In genomic region chr3:27429909-27430308, GRCh38 we compare ENCODE assay signal across 19 cellular contexts. TPM values are rescaled to one million over a fixed set of nuclear protein-coding genes. Genes with fewer than 3 reads are reported as not detected.
A peak's percentile ranks its signal among the peaks of the same experiment; 100 is the strongest.
DNase-seq lines count a peak whose midpoint lies in the region; ATAC-seq and TF ChIP-seq lines count a peak whose summit lies in the region.
"Had no signal": no experiment of that assay in that cellular context is flagged by ENCODE, and none has a peak within 500 bp of the region (broad histone marks: within the 10 kb centered on the region; RNA-seq: fewer than 3 reads in every experiment).

No MANE protein-coding gene starts in this region.

- dilution Hi-C loops in mammary epithelial cell (cut with HindIII; ENCODE audit: low sequenced_read_pairs) = no loop called here
- dilution Hi-C loops in IMR-90 (cut with HindIII; ENCODE audit: low sequenced_read_pairs, unreplicated experiment) = no loop called here

- no peak for TF ChIP-seq EP300 in gastroesophageal sphincter (IDR thresholded peaks at IDR 0.05)

- DNase-seq in MCF 10A (ENCODE audit: unreplicated experiment) (no peak), mammary epithelial cell (no peak), IMR-90 (no peak), osteocyte (ENCODE audit: extremely low spot score, unreplicated experiment) (no peak), Calu3 (no peak), CD1c-positive myeloid dendritic cell (ENCODE audit: extremely low spot score) (no peak)
- DNase-seq: CD8-positive, alpha-beta T cell; DMS 273 treated with DMSO at 0.1 percent for 48 hours; DMS53; DND-41; EL; KBM-7 had no signal

- H4K20me1 ChIP-seq in mammary epithelial cell (ENCODE audit: insufficient read depth, low read length) (no peaks in the 10 kb centered on the region), IMR-90 (ENCODE audit: insufficient read depth, low read length) (peaks cover 18% of the 10 kb centered on the region)
- H4K20me1 ChIP-seq: BLaER1 had no signal

- H2AK9ac ChIP-seq in IMR-90 (replicated peaks; ENCODE audit: low read depth, low read length, poor library complexity) = no peak overlapping the region

- BruUV-seq in MCF 10A (replicated peaks; lab: Mats Ljungman, UMichigan) (no TSS peak), mammary epithelial cell (replicated peaks; lab: Mats Ljungman, UMichigan) (no TSS peak), IMR-90 (replicated peaks; lab: Mats Ljungman, UMichigan) (no TSS peak), Calu3 (replicated peaks; lab: Mats Ljungman, UMichigan) (no TSS peak)

- H3K18ac ChIP-seq in IMR-90 (ENCODE audit: low read depth, low read length) = no peak overlapping the region

- H2AFZ ChIP-seq in mammary epithelial cell (ENCODE audit: low read depth, low read length) (no peak overlapping the region), IMR-90 (replicated peaks; ENCODE audit: low read length, poor library complexity) (no peak overlapping the region)

- WGBS in mammary epithelial cell (ENCODE audit: low coverage, missing lambda C conversion rate) = 100% methylated on average over 2 of the region's 2 CpGs
- no CpG with 5 or more reads among the region's 2 CpGs for WGBS in IMR-90 (ENCODE audit: extremely low coverage in 2 of 2, insufficient read length in 1 of 2), 2 experiments
- 88 to 92% methylated on average over 2 of the region's 2 CpGs for WGBS in gastroesophageal sphincter (ENCODE audit: low coverage in 1 of 2), 2 donors

- H3K27ac ChIP-seq in mammary epithelial cell (ENCODE audit: insufficient read depth, low read depth, low read length) = no peak overlapping the region
- no peak overlapping the region for H3K27ac ChIP-seq in IMR-90 (ENCODE audit: insufficient read depth, low read length)
- H3K27ac ChIP-seq in gastroesophageal sphincter = no peak overlapping the region
- H3K27ac ChIP-seq: 22Rv1, BLaER1 had no signal

- no peak overlapping the region for H2BK120ac ChIP-seq in IMR-90 (ENCODE audit: low read depth, low read length)

- no peak for TF ChIP-seq CTCF in MCF 10A (IDR thresholded peaks at IDR 0.05; ENCODE audit: unreplicated experiment)
- no peak for TF ChIP-seq CTCF in mammary epithelial cell (conservative IDR thresholded peaks at IDR 0.05 in 1 of 2, IDR thresholded peaks at IDR 0.05 in 1 of 2; ENCODE audit: extremely low read depth in 1 of 2, insufficient read depth in 1 of 2, low read depth in 1 of 2, low read length in 2 of 2)
- no peak for TF ChIP-seq CTCF in IMR-90 (conservative IDR thresholded peaks at IDR 0.05; ENCODE audit: low read depth, low read length)
- no peak for TF ChIP-seq CTCF in osteocyte (IDR thresholded peaks at IDR 0.05)
- no peak for TF ChIP-seq CTCF in Calu3 (IDR thresholded peaks at IDR 0.05; ENCODE audit: unreplicated experiment)
- TF ChIP-seq CTCF in gastroesophageal sphincter (IDR thresholded peaks at IDR 0.05) = no peak

- H3K4me1 ChIP-seq in mammary epithelial cell (ENCODE audit: insufficient read depth, low read length) (peaks cover 7% of the 10 kb centered on the region), IMR-90 (ENCODE audit: control insufficient read depth, insufficient read depth, low read length) (peaks cover 5% of the 10 kb centered on the region), gastroesophageal sphincter (peaks cover 0 to 12% (median 3%) of the 10 kb centered on the region in 3 donors)
- H3K4me1 ChIP-seq: BLaER1 had no signal

- H3K36me3 Mint-ChIP-seq in MCF 10A (ENCODE audit: insufficient read depth, unreplicated experiment) (peaks cover 20% of the 10 kb centered on the region), osteocyte (ENCODE audit: unreplicated experiment) (peaks cover 44% of the 10 kb centered on the region), Calu3 (ENCODE audit: insufficient read depth, unreplicated experiment) (peaks cover 31% of the 10 kb centered on the region)

- H3K27me3 ChIP-seq in mammary epithelial cell (ENCODE audit: insufficient read depth, low read length) (no peaks in the 10 kb centered on the region), IMR-90 (ENCODE audit: control insufficient read depth, insufficient read depth, low read length) (no peaks in the 10 kb centered on the region), gastroesophageal sphincter (no peaks in the 10 kb centered on the region)
- H3K27me3 ChIP-seq: BLaER1 had no signal

- H3K56ac ChIP-seq in IMR-90 (ENCODE audit: extremely low read depth, insufficient read depth, low read length) = no peak overlapping the region

- no peak overlapping the region for H3K4ac ChIP-seq in IMR-90 (ENCODE audit: low read depth, low read length)

- H3K9me3 Mint-ChIP-seq in MCF 10A (ENCODE audit: unreplicated experiment) (no peaks in the 10 kb centered on the region), osteocyte (ENCODE audit: unreplicated experiment) (no peaks in the 10 kb centered on the region), Calu3 (ENCODE audit: low read depth, unreplicated experiment) (no peaks in the 10 kb centered on the region)
- H3K9me3 Mint-ChIP-seq: CD14-positive monocyte; CD8-positive, alpha-beta T cell had no signal

- H3K27me3 Mint-ChIP-seq in MCF 10A (ENCODE audit: insufficient read depth, unreplicated experiment) (no peaks in the 10 kb centered on the region), osteocyte (ENCODE audit: unreplicated experiment) (no peaks in the 10 kb centered on the region), Calu3 (ENCODE audit: unreplicated experiment) (no peaks in the 10 kb centered on the region)

- TF ChIP-seq RAD21 in IMR-90 (IDR thresholded peaks at IDR 0.05; ENCODE audit: low read length) = no peak

- no peak overlapping the region for H2AK5ac ChIP-seq in IMR-90 (ENCODE audit: low read depth, low read length)

- no peak for TF ChIP-seq POLR2A in IMR-90 (IDR thresholded peaks at IDR 0.05; ENCODE audit: low read depth, low read length)
- TF ChIP-seq POLR2A in gastroesophageal sphincter (IDR thresholded peaks at IDR 0.05) = no peak

- no peak overlapping the region for H3K14ac ChIP-seq in IMR-90 (replicated peaks; ENCODE audit: low read depth, low read length)

- no peak overlapping the region for H2BK15ac ChIP-seq in IMR-90 (ENCODE audit: low read depth, low read length)

- no peak overlapping the region for H3K4me3 Mint-ChIP-seq in MCF 10A (ENCODE audit: unreplicated experiment)
- H3K4me3 Mint-ChIP-seq in osteocyte (ENCODE audit: unreplicated experiment) = no peak overlapping the region
- no peak overlapping the region for H3K4me3 Mint-ChIP-seq in Calu3 (ENCODE audit: low read depth, unreplicated experiment)
- H3K4me3 Mint-ChIP-seq: CD14-positive monocyte; CD8-positive, alpha-beta T cell had no signal

- peaks cover 24% of the 10 kb centered on the region for H3K79me2 ChIP-seq in mammary epithelial cell (ENCODE audit: insufficient read depth, low read length)

- no peak overlapping the region for H3K23ac ChIP-seq in IMR-90 (ENCODE audit: low read depth, low read length)

- H3K27ac Mint-ChIP-seq in MCF 10A (ENCODE audit: low read depth, unreplicated experiment) (peak overlapping the region; percentile 90), osteocyte (ENCODE audit: unreplicated experiment) (peak overlapping the region; percentile 38), Calu3 (ENCODE audit: unreplicated experiment) (no peak overlapping the region)
- H3K27ac Mint-ChIP-seq: CD8-positive, alpha-beta T cell had no signal

- H3K79me1 ChIP-seq in IMR-90 (ENCODE audit: low read depth in 1 of 2, low read length in 2 of 2) = peaks cover 16 to 36% of the 10 kb centered on the region in 2 experiments

- no peak overlapping the region for H2BK20ac ChIP-seq in IMR-90 (ENCODE audit: low read depth, low read length)

- peaks cover 12% of the 10 kb centered on the region for H3K9me1 ChIP-seq in IMR-90 (ENCODE audit: insufficient read depth, low read length)

- H4K91ac ChIP-seq in IMR-90 (ENCODE audit: insufficient read depth, low read depth, low read length) = no peak overlapping the region

- no peak overlapping the region for H4K8ac ChIP-seq in IMR-90 (ENCODE audit: low read depth in 2 of 2, low read length in 2 of 2)

- intact Hi-C loops in MCF 10A (cut with micrococcal nuclease) (no loop called here), mammary epithelial cell (cut with micrococcal nuclease) (no loop called here), IMR-90 (cut with micrococcal nuclease) (loop anchor here (5.0 kb wide), 2 partner anchors 102 to 252 kb away; no protein-coding TSS in a partner anchor), Calu3 (cut with micrococcal nuclease; ENCODE audit: unreplicated experiment) (loop anchor here (5.0 kb wide), 1 partner anchor 252 kb away; no protein-coding TSS in a partner anchor)

- no peak overlapping the region for H2BK5ac ChIP-seq in IMR-90 (ENCODE audit: low read depth, low read length, poor library complexity, severe bottlenecking)

- H3K4me1 Mint-ChIP-seq in MCF 10A (ENCODE audit: insufficient read depth, unreplicated experiment) (peaks cover 9% of the 10 kb centered on the region), osteocyte (ENCODE audit: unreplicated experiment) (peaks cover 24% of the 10 kb centered on the region), Calu3 (ENCODE audit: low read depth, unreplicated experiment) (peaks cover 10% of the 10 kb centered on the region)
- H3K4me1 Mint-ChIP-seq: CD14-positive monocyte had no signal

- H3K9me3 ChIP-seq in mammary epithelial cell (replicated peaks; ENCODE audit: insufficient read depth, low read length) = no peaks in the 10 kb centered on the region
- no peaks in the 10 kb centered on the region for H3K9me3 ChIP-seq in IMR-90 (ENCODE audit: control insufficient read depth, insufficient read depth, low read length)
- no peaks in the 10 kb centered on the region for H3K9me3 ChIP-seq in gastroesophageal sphincter
- H3K9me3 ChIP-seq: BLaER1, HAP-1 had no signal

- in situ Hi-C loops in mammary epithelial cell (cut with MboI; ENCODE audit: low sequenced_read_pairs in 2 of 2) (no loop called here), IMR-90 (cut with MboI; ENCODE audit: low sequenced_read_pairs) (no loop called here)

- H3K9ac ChIP-seq in mammary epithelial cell (ENCODE audit: insufficient read depth, low read length) (no peak overlapping the region), IMR-90 (ENCODE audit: low read depth, low read length) (no peak overlapping the region)
- H3K9ac ChIP-seq: BLaER1 had no signal

- H4K5ac ChIP-seq in IMR-90 (ENCODE audit: low read depth, low read length) = no peak overlapping the region

- H3K36me3 ChIP-seq in mammary epithelial cell (ENCODE audit: insufficient read depth, low read length) = peaks cover 41% of the 10 kb centered on the region
- H3K36me3 ChIP-seq in IMR-90 (ENCODE audit: control insufficient read depth, insufficient read depth, low read length) = peaks cover 17% of the 10 kb centered on the region
- peaks cover 0 to 39% of the 10 kb centered on the region in 2 donors for H3K36me3 ChIP-seq in gastroesophageal sphincter

- POLR2A ChIA-PET in MCF 10A (lab: Yijun Ruan, JAX) = interaction anchor here (1.1 kb wide), 1 partner anchor 247 kb away, joined by 3 read pairs; no protein-coding TSS in a partner anchor
- POLR2A ChIA-PET in IMR-90 (lab: Charles Lee; ENCODE audit: unreplicated experiment) = interaction anchor here (1.1 kb wide), 1 partner anchor 54 kb away, joined by 3 read pairs; the partner anchor contains the start of gene SLC4A7

- H3K4me2 ChIP-seq in mammary epithelial cell (ENCODE audit: insufficient read depth, low read depth, low read length) = no peak overlapping the region
- H3K4me2 ChIP-seq in IMR-90 (ENCODE audit: low read depth, low read length) = no peak overlapping the region
- H3K4me2 ChIP-seq: BLaER1 had no signal

- H3K4me3 ChIP-seq in mammary epithelial cell (replicated peaks in 1 of 3; ENCODE audit: insufficient read depth in 1 of 3, low read depth in 2 of 3, low read length in 3 of 3) = no peak overlapping the region
- no peak overlapping the region for H3K4me3 ChIP-seq in IMR-90 (ENCODE audit: insufficient read depth, low read depth, low read length)
- no peak overlapping the region for H3K4me3 ChIP-seq in gastroesophageal sphincter
- H3K4me3 ChIP-seq: BLaER1, GM12878, HAP-1 had no signal

- CTCF ChIA-PET in MCF 10A (lab: Yijun Ruan, JAX) (interaction anchor here (0.9 to 1.4 kb wide), 3 partner anchors 27 to 295 kb away, joined by 3 to 5 read pairs (median 3); no protein-coding TSS in a partner anchor), mammary epithelial cell (lab: Charles Lee; ENCODE audit: low non-redundant PET) (no interaction called here), IMR-90 (lab: Yijun Ruan, JAX) (interaction anchor here (0.6 kb wide), 1 partner anchor 251 kb away, joined by 3 read pairs; no protein-coding TSS in a partner anchor), Calu3 (lab: Charles Lee) (interaction anchor here (1.1 kb wide), 1 partner anchor 26 kb away, joined by 3 read pairs; no protein-coding TSS in a partner anchor)

- ATAC-seq in IMR-90 (ENCODE audit: low read depth) = no peak
- ATAC-seq in esophagus mucosa = peak; percentile 14
- ATAC-seq in gastroesophageal sphincter = no peak
- ATAC-seq: CD8-positive, alpha-beta T cell; GM12878 had no signal

RNA-seq across cellular contexts. Expression of gene SLC4A7, which starts 54.3 kb away (rescaled TPM):
- total RNA-seq in MCF 10A (2022) (37.2 and 41.9 TPM in 2 replicates), mammary epithelial cell (100 to 1,000 TPM in 1 of 2 donors, 10 to 100 TPM in 1; 95.4 to 123 TPM), IMR-90 (2012; rRNA removed) (50.4 and 86.7 TPM in 2 replicates), esophagus mucosa (17.3 TPM), osteocyte (78.8 and 83.7 TPM in 2 replicates), Calu3 (2022) (39.0 and 61.6 TPM in 2 replicates), gastroesophageal sphincter (10 to 100 TPM; 23.1 to 62.9 (median 43.6) TPM)
- polyA plus RNA-seq in mammary epithelial cell (25.0 TPM), IMR-90 (2012; rRNA removed) (13.8 and 17.7 TPM in 2 replicates)
- polyA minus RNA-seq in mammary epithelial cell = 68.6 TPM
- polyA plus RNA-seq in IMR-90 (2012; cell fraction: cytosol; rRNA removed) = 1.9 and 2.5 TPM in 2 replicates
- polyA plus RNA-seq in IMR-90 (2012; cell fraction: nucleus; rRNA removed; ENCODE audit: low replicate concordance) = 14.8 and 59.8 TPM in 2 replicates

Comparison
In these comparisons a context has a peak if more than half of its experiments do, and no peak if none do; other contexts are left out.
1. intact Hi-C loops: an anchor here in IMR-90 (5.0 kb wide) and Calu3 (5.0 kb wide); none called in MCF 10A and mammary epithelial cell.